In the genomic region with DNA sequence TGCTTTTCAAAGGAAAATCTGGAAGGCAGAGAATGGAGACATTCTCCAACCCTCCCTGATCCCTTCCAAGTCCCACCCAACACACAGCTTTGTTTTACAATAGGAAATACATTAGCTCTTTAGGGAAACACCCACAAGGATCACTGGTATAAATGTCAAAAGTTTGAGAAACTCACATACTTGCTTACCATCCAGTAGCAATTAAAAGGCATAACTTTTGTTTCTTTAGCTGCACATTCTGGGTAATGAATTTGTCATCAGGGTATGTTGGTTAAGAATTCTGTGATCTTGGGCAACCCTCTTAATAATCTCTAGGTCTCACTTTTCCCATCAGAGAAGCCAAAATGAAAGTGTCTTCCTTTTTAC, we compare ENCODE assay signal across 20 cellular contexts.
DNase-seq lines count a peak whose midpoint lies in the region; ATAC-seq and TF ChIP-seq lines count a peak whose summit lies in the region.
"Had no signal": no experiment of that assay in that cellular context is flagged by ENCODE, and none has a peak within 500 bp of the region (broad histone marks: within the 10 kb centered on the region; RNA-seq: fewer than 3 reads in every experiment).

No MANE protein-coding gene starts in this region.

- H3K27me3 ChIP-seq in subcutaneous abdominal adipose tissue (ENCODE audit: control insufficient read depth in 5 of 5, insufficient read depth in 4 of 5, low read length in 5 of 5) (no peaks in the 10 kb centered on the region), lower lobe of right lung (ENCODE audit: low read depth) (no peaks in the 10 kb centered on the region)
- H3K27me3 ChIP-seq: suprapubic skin had no signal

- ATAC-seq in left ventricle myocardium superior: peak; percentile 40
- no peak for ATAC-seq in GM21528 (IDR thresholded peaks at IDR 0.05; ENCODE audit: low FRiP score, unreplicated experiment)
- no peak for ATAC-seq in lower lobe of right lung
- ATAC-seq: activated CD4-positive, CD25-positive, alpha-beta regulatory T cell treated with anti-CD3 and anti-CD28 coated beads, Interleukin-2, amount 50 U/mL, for 24 hours; activated CD8-positive, alpha-beta memory T cell treated with anti-CD3 and anti-CD28 coated beads, Interleukin-2, amount 10 ng/mL, durations not matched to agents 7 days and 5 days; HepG2; natural killer cell had no signal

- H3K36me3 ChIP-seq in subcutaneous abdominal adipose tissue (ENCODE audit: control insufficient read depth in 5 of 5, insufficient read depth in 5 of 5, low read length in 5 of 5) (no peaks in the 10 kb centered on the region), lower lobe of right lung (no peaks in the 10 kb centered on the region)
- H3K36me3 ChIP-seq: suprapubic skin had no signal

- TF ChIP-seq CTCF in cardiac fibroblast (IDR thresholded peaks at IDR 0.05; ENCODE audit: low read depth, low read length): no peak
- no peak for TF ChIP-seq CTCF in lower lobe of right lung (IDR thresholded peaks at IDR 0.05)

- intact Hi-C loops in left ventricle myocardium superior (cut with micrococcal nuclease): no loop called here
- intact Hi-C loops in lower lobe of right lung (cut with DNase I): no loop called here

- H3K9me3 ChIP-seq in subcutaneous abdominal adipose tissue (ENCODE audit: control insufficient read depth in 5 of 5, low read length in 5 of 5) (no peaks in the 10 kb centered on the region), lower lobe of right lung (no peaks in the 10 kb centered on the region)
- H3K9me3 ChIP-seq: suprapubic skin had no signal

- H3K4me1 ChIP-seq in subcutaneous abdominal adipose tissue (ENCODE audit: control insufficient read depth in 5 of 5, insufficient read depth in 5 of 5, low read length in 5 of 5) (peaks cover 0 to 15% (median 8%) of the 10 kb centered on the region in 5 donors), lower lobe of right lung (peaks cover 3% of the 10 kb centered on the region)

- H3K27ac ChIP-seq in subcutaneous abdominal adipose tissue (ENCODE audit: low read depth, low read length) (peak overlapping the region; percentile 61), lower lobe of right lung (no peak overlapping the region)
- H3K27ac ChIP-seq: C4-2B had no signal

- H3K9ac ChIP-seq in subcutaneous abdominal adipose tissue (ENCODE audit: low read length in 5 of 5): no peak overlapping the region

- DNase-seq in GM04504 (ENCODE audit: low read depth): peak; percentile 82
- peak; percentile 32 to 71 for DNase-seq in cardiac fibroblast (ENCODE audit: low read depth in 2 of 2)
- no peak for DNase-seq in left ventricle myocardium superior
- no peak for DNase-seq in lower lobe of right lung
- DNase-seq in kidney glomerular epithelial cell (lab: John Stamatoyannopoulos, UW): no peak
- DNase-seq in stimulated activated CD4-positive, alpha-beta T cell treated with anti-CD3 and anti-CD28 coated beads, Interleukin-2, amount 100 ng/mL, for 24 hours: no peak
- DNase-seq: activated CD8-positive, alpha-beta memory T cell treated with anti-CD3 and anti-CD28 coated beads, Interleukin-2, amount 10 ng/mL, durations not matched to agents 7 days and 5 days; activated effector memory CD4-positive, alpha-beta T cell treated with anti-CD3 and anti-CD28 coated beads, Interleukin-2, amount 50 U/mL, for 16 hours; DMS 273 treated with DMSO at 0.1 percent for 48 hours; HFFc6; MM.1S; natural killer cell; NCI-H1930; SHP77 had no signal

- H3K4me3 ChIP-seq in cardiac fibroblast (replicated peaks in 1 of 2; ENCODE audit: low read depth in 2 of 2, low read length in 2 of 2) (no peak overlapping the region), subcutaneous abdominal adipose tissue (ENCODE audit: low read depth in 1 of 5, low read length in 5 of 5) (no peak overlapping the region), lower lobe of right lung (no peak overlapping the region)
- H3K4me3 ChIP-seq: suprapubic skin had no signal

Comparison
In these comparisons a context has a peak if more than half of its experiments do, and no peak if none do; other contexts are left out.
1. DNase-seq: peak in GM04504 (single experiment) and cardiac fibroblast (2 of 2); none in left ventricle myocardium superior (single experiment), lower lobe of right lung (single experiment), kidney glomerular epithelial cell (single experiment) and stimulated activated CD4-positive, alpha-beta T cell treated with anti-CD3 and anti-CD28 coated beads, Interleukin-2, amount 100 ng/mL, for 24 hours (0 of 2).